ENCODE assay signal across 11 cellular contexts in genomic region chr2:15407666-15408065, GRCh38.
"Had no signal": no experiment of that assay in that cellular context is flagged by ENCODE, and none has a peak within 500 bp of the region (broad histone marks: within the 10 kb centered on the region; RNA-seq: fewer than 3 reads in every experiment).

No MANE protein-coding gene starts in this region.

- H3K9me3 ChIP-seq: HAP-1 had no signal

- H3K4me3 ChIP-seq: GM23248, GM23338, HAP-1 had no signal

- H3K36me3 ChIP-seq: HAP-1 had no signal

- H3K9ac ChIP-seq: GM23248 had no signal

- H3K4me1 ChIP-seq: HAP-1 had no signal

- H2AFZ ChIP-seq: GM23248, GM23338 had no signal

- FAIRE-seq: H1, H54 had no signal

- ATAC-seq: GM23338, HCT116 had no signal

- DNase-seq: GM23248, GOT3, H7, H9, HCEC 1CT, HFFc6 had no signal

- H3K27ac ChIP-seq: GM23248 had no signal

- H3K4me2 ChIP-seq: GM23338 had no signal
